ENCODE assay signal across 16 cellular contexts in the genomic region with DNA sequence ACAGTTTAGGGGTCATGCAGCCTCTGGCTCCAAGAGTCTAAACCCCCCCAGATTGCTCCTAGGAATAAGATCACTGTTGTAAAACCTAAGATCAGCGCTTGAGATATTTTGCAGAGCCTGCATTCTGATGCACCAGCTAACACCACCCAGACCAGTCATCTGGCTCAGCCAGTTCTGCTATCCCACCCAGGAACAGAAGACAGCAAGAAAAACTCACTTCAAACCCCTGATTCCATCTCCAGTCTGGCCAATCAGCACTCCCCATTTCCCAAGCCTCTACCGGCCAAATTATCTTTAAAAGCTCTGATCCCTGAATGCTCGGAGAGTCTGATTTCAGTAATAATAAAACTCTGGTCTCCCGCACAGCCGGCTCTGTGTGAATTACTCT.
"Had no signal": no experiment of that assay in that cellular context is flagged by ENCODE, and none has a peak within 500 bp of the region (broad histone marks: within the 10 kb centered on the region; RNA-seq: fewer than 3 reads in every experiment).

No MANE protein-coding gene starts in this region.

- H3K36me3 ChIP-seq: brain microvascular endothelial cell, pancreas, uterus had no signal

- H3K4me3 Mint-ChIP-seq: activated CD8-positive, alpha-beta memory T cell treated with anti-CD3 and anti-CD28 coated beads, Interleukin-2, amount 10 ng/mL, durations not matched to agents 7 days and 5 days; activated naive CD8-positive, alpha-beta T cell; activated T-cell treated with anti-CD3 and anti-CD28 coated beads, Interleukin-2, amount 50 U/mL, for 24 hours; dendritic cell treated with granulocyte-macrophage colony-stimulating factor and Interleukin-4, amounts not matched to agents 40 ng/mL and 50 ng/mL, for 4 days; T-helper 2 cell treated with Interferon-gamma antibody and Interleukin-4, amounts not matched to agents 5 μg/mL and 100 μg/mL, for 36 hours had no signal

- H3K36me3 Mint-ChIP-seq: activated CD8-positive, alpha-beta memory T cell treated with anti-CD3 and anti-CD28 coated beads, Interleukin-2, amount 10 ng/mL, durations not matched to agents 7 days and 5 days had no signal

- H3K27ac ChIP-seq: brain microvascular endothelial cell, pancreas, uterus had no signal

- H3K9me3 ChIP-seq: pancreas, uterus had no signal

- H3K9me3 Mint-ChIP-seq: activated T-cell treated with anti-CD3 and anti-CD28 coated beads, Interleukin-2, amount 50 U/mL, for 24 hours; dendritic cell treated with granulocyte-macrophage colony-stimulating factor and Interleukin-4, amounts not matched to agents 40 ng/mL and 50 ng/mL, for 4 days; T-helper 2 cell treated with Interferon-gamma antibody and Interleukin-4, amounts not matched to agents 5 μg/mL and 100 μg/mL, for 36 hours had no signal

- H3K4me1 ChIP-seq: pancreas, uterus had no signal

- H3K27ac Mint-ChIP-seq: activated CD8-positive, alpha-beta memory T cell treated with anti-CD3 and anti-CD28 coated beads, Interleukin-2, amount 10 ng/mL, durations not matched to agents 7 days and 5 days; activated naive CD8-positive, alpha-beta T cell; activated T-cell treated with anti-CD3 and anti-CD28 coated beads, Interleukin-2, amount 50 U/mL, for 24 hours; dendritic cell treated with granulocyte-macrophage colony-stimulating factor and Interleukin-4, amounts not matched to agents 40 ng/mL and 50 ng/mL, for 4 days; T-helper 2 cell treated with Interferon-gamma antibody and Interleukin-4, amounts not matched to agents 5 μg/mL and 100 μg/mL, for 36 hours had no signal

- H3K27me3 Mint-ChIP-seq: activated naive CD8-positive, alpha-beta T cell; activated T-cell treated with anti-CD3 and anti-CD28 coated beads, Interleukin-2, amount 50 U/mL, for 24 hours had no signal

- DNase-seq: activated CD4-positive, alpha-beta T cell treated with anti-CD3 and anti-CD28 coated beads for 1 hour; activated CD4-positive, alpha-beta T cell treated with anti-CD3 and anti-CD28 coated beads, Interleukin-2, amount 50 U/mL, for 48 hours; activated CD8-positive, alpha-beta memory T cell treated with anti-CD3 and anti-CD28 coated beads, Interleukin-2, amount 10 ng/mL, durations not matched to agents 7 days and 5 days; activated effector memory CD4-positive, alpha-beta T cell treated with Interleukin-2 at 50 U/mL for 16 hours; activated T-cell treated with anti-CD3 and anti-CD28 coated beads, Interleukin-2, amount 50 U/mL, for 24 hours; amygdala; brain microvascular endothelial cell; cerebellar nuclear complex; hypothalamus; pancreas; retina; stimulated activated CD4-positive, alpha-beta T cell treated with anti-CD3 and anti-CD28 coated beads, Interleukin-15, amount 100 ng/mL, for 24 hours; uterus had no signal

- FAIRE-seq: pancreas had no signal

- H3K27me3 ChIP-seq: pancreas, uterus had no signal

- H3K4me3 ChIP-seq: pancreas, uterus had no signal

- ATAC-seq: activated CD8-positive, alpha-beta memory T cell treated with anti-CD3 and anti-CD28 coated beads, Interleukin-2, amount 10 ng/mL, durations not matched to agents 7 days and 5 days had no signal
